ENCODE assay signal across 2 cellular contexts in the genomic region with DNA sequence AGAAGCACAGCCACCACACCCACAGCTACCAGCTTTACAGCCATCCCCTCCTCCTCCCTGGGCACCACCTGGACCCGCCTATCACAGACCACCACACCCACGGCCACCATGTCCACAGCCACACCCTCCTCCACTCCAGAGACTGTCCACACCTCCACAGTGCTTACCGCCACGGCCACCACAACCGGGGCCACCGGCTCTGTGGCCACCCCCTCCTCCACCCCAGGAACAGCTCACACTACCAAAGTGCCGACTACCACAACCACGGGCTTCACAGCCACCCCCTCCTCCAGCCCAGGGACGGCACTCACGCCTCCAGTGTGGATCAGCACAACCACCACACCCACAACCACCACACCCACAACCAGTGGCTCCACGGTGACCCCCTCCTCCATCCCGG. TPM values are rescaled to one million over a fixed set of nuclear protein-coding genes. Genes with fewer than 3 reads are reported as not detected.
"Had no signal": no experiment of that assay in that cellular context is flagged by ENCODE, and none has a peak within 500 bp of the region (broad histone marks: within the 10 kb centered on the region; RNA-seq: fewer than 3 reads in every experiment).

No MANE protein-coding gene starts in this region.

RNA-seq across cellular contexts. Expression of gene MUC5B, which starts 27.5 kb away (rescaled TPM):
- total RNA-seq: G401 had no signal
- polyA plus RNA-seq: GM12878 had no signal
